ENCODE assay signal across 13 cellular contexts in genomic region chr1:92480200-92480812, GRCh38. TPM values are rescaled to one million over a fixed set of nuclear protein-coding genes. Genes with fewer than 3 reads are reported as not detected.
DNase-seq lines count a peak whose midpoint lies in the region; ATAC-seq and TF ChIP-seq lines count a peak whose summit lies in the region.
"Had no signal": no experiment of that assay in that cellular context is flagged by ENCODE, and none has a peak within 500 bp of the region (broad histone marks: within the 10 kb centered on the region; RNA-seq: fewer than 3 reads in every experiment).

No MANE protein-coding gene starts in this region.

- H3K9ac ChIP-seq in HUES48 (ENCODE audit: low read depth, low read length), result no peak overlapping the region

- H3K4me1 ChIP-seq in CD4-positive, alpha-beta memory T cell (ENCODE audit: insufficient read depth, low read length), result peaks cover 65% of the 10 kb centered on the region
- H3K4me1 ChIP-seq in HUES48 (ENCODE audit: control insufficient read depth, insufficient read depth, low read length) (peaks cover 25% of the 10 kb centered on the region; the same call in 1 of the 2 replicates), prostate gland (replicated peaks) (peaks cover 12% of the 10 kb centered on the region), body of pancreas (peaks cover 46% of the 10 kb centered on the region)

- POLR2A ChIA-PET in CD4-positive, alpha-beta memory T cell (lab: Charles Lee; ENCODE audit: partially characterized antibody), result interaction anchor here (1.1 kb wide), 1 partner anchor 164 kb away, joined by 3 read pairs; no protein-coding TSS in a partner anchor

- TF ChIP-seq POLR2A in prostate gland (IDR thresholded peaks at IDR 0.05) (no peak), body of pancreas (IDR thresholded peaks at IDR 0.05) (no peak)

- peaks cover 0 to 2% (median 0%) of the 10 kb centered on the region in 8 donors for H3K9me3 Mint-ChIP-seq in CD4-positive, alpha-beta memory T cell
- H3K9me3 Mint-ChIP-seq in endothelial cell (ENCODE audit: unreplicated experiment) (no peaks in the 10 kb centered on the region), nephron (no peaks in the 10 kb centered on the region)

- H3K4me3 Mint-ChIP-seq in CD4-positive, alpha-beta memory T cell, result peak overlapping the region in 5 of 8 donors; percentile 22 to 84 (median 62)
- H3K4me3 Mint-ChIP-seq in endothelial cell (ENCODE audit: unreplicated experiment) (peak overlapping the region; percentile 68), nephron (peak overlapping the region; percentile 42 to 71 (median 45))

- peaks cover 30 to 83% (median 53%) of the 10 kb centered on the region in 4 donors for H3K4me1 Mint-ChIP-seq in CD4-positive, alpha-beta memory T cell
- H3K4me1 Mint-ChIP-seq in endothelial cell (ENCODE audit: unreplicated experiment), result peaks cover 39% of the 10 kb centered on the region
- H3K4me1 Mint-ChIP-seq in nephron, result peaks cover 44% of the 10 kb centered on the region

- no peak overlapping the region for H3K27ac ChIP-seq in CD4-positive, alpha-beta memory T cell (ENCODE audit: low read depth, low read length)
- no peak overlapping the region for H3K27ac ChIP-seq in HUES48 (ENCODE audit: low read depth, low read length)
- no peak overlapping the region for H3K27ac ChIP-seq in prostate gland
- no peak overlapping the region for H3K27ac ChIP-seq in body of pancreas
- H3K27ac ChIP-seq: pancreas, tibial nerve, WERI-Rb-1 had no signal

- CTCF ChIA-PET in CD4-positive, alpha-beta memory T cell (lab: Charles Lee; ENCODE audit: partially characterized antibody), result interaction anchor here (1.4 to 2.8 kb wide), 2 partner anchors 170 to 483 kb away, joined by 4 to 10 read pairs; no protein-coding TSS in a partner anchor

- no peaks in the 10 kb centered on the region for H3K36me3 ChIP-seq in CD4-positive, alpha-beta memory T cell (ENCODE audit: insufficient read depth, low read length)
- H3K36me3 ChIP-seq in HUES48 (ENCODE audit: control insufficient read depth, insufficient read depth, low read length) (no peaks in the 10 kb centered on the region), prostate gland (no peaks in the 10 kb centered on the region), body of pancreas (replicated peaks in 1 of 2; ENCODE audit: insufficient read depth in 1 of 2, low read depth in 2 of 2) (no peaks in the 10 kb centered on the region)
- H3K36me3 ChIP-seq: pancreas, tibial nerve, WERI-Rb-1 had no signal

- H3K4me3 ChIP-seq in CD4-positive, alpha-beta memory T cell (ENCODE audit: low read length in 2 of 2), result no peak overlapping the region
- H3K4me3 ChIP-seq in HUES48 (ENCODE audit: low read depth, low read length) (peak overlapping the region; percentile 48; the same call in 1 of the 2 replicates), prostate gland (peak overlapping the region in 1 of 2 donors; percentile 0), body of pancreas (no peak overlapping the region)
- H3K4me3 ChIP-seq: pancreas had no signal

- intact Hi-C loops in CD4-positive, alpha-beta memory T cell (cut with micrococcal nuclease), result loop anchor here (10.0 kb wide), 3 partner anchors 484 to 676 kb away; partner anchors contain the start of gene DIPK1A
- intact Hi-C loops in prostate gland (cut with DNase I) (no loop called here), body of pancreas (cut with DNase I) (no loop called here)

- H3K27me3 ChIP-seq in CD4-positive, alpha-beta memory T cell (ENCODE audit: insufficient read depth, low read length), result no peaks in the 10 kb centered on the region
- H3K27me3 ChIP-seq in HUES48 (ENCODE audit: control insufficient read depth, insufficient read depth, low read length), result peaks cover 100% of the 10 kb centered on the region
- H3K27me3 ChIP-seq in prostate gland (replicated peaks; ENCODE audit: insufficient read depth), result peaks cover 43% of the 10 kb centered on the region
- H3K27me3 ChIP-seq in body of pancreas, result no peaks in the 10 kb centered on the region
- H3K27me3 ChIP-seq: pancreas had no signal

- peaks cover 9 to 64% of the 10 kb centered on the region in 2 donors for H3K36me3 Mint-ChIP-seq in CD4-positive, alpha-beta memory T cell
- H3K36me3 Mint-ChIP-seq in endothelial cell (ENCODE audit: low read depth, unreplicated experiment) (peaks cover 8% of the 10 kb centered on the region), nephron (ENCODE audit: low read depth) (no peaks in the 10 kb centered on the region)

- no peaks in the 10 kb centered on the region for H3K27me3 Mint-ChIP-seq in CD4-positive, alpha-beta memory T cell
- H3K27me3 Mint-ChIP-seq in endothelial cell (ENCODE audit: unreplicated experiment), result peaks cover 44% of the 10 kb centered on the region
- peaks cover 100% of the 10 kb centered on the region for H3K27me3 Mint-ChIP-seq in nephron (ENCODE audit: low read depth)

- ATAC-seq in body of pancreas (no peak), GM18511 (IDR thresholded peaks at IDR 0.05; ENCODE audit: unreplicated experiment) (no peak)
- ATAC-seq: pancreas had no signal

- H3K9me3 ChIP-seq in CD4-positive, alpha-beta memory T cell (ENCODE audit: control insufficient read depth in 1 of 2, low read length in 2 of 2), result no peaks in the 10 kb centered on the region
- H3K9me3 ChIP-seq in HUES48 (ENCODE audit: control insufficient read depth, insufficient read depth, low read length) (no peaks in the 10 kb centered on the region; the same call in 1 of the 2 replicates), prostate gland (no peaks in the 10 kb centered on the region), body of pancreas (no peaks in the 10 kb centered on the region)
- H3K9me3 ChIP-seq: pancreas, tibial nerve had no signal

- DNase-seq in CD4-positive, alpha-beta memory T cell, result no peak
- no peak for DNase-seq in endothelial cell (ENCODE audit: low spot score)
- DNase-seq in prostate gland (ENCODE audit: low spot score), result no peak
- no peak for DNase-seq in body of pancreas
- DNase-seq in stimulated activated CD8-positive, alpha-beta memory T cell treated with anti-CD3 and anti-CD28 coated beads, Interleukin-4, amount 100 ng/mL, for 48 hours, result no peak
- DNase-seq: NCI-H2227 treated with DMSO at 0.1 percent for 48 hours, RPMI8226, WERI-Rb-1 had no signal

- 27% methylated on average over 43 of the region's 59 CpGs for WGBS in prostate gland
- WGBS in body of pancreas, 2 donors, result 72 to 88% methylated on average over 39 to 51 of the region's 59 CpGs

- TF ChIP-seq CTCF in endothelial cell (IDR thresholded peaks at IDR 0.05; ENCODE audit: unreplicated experiment) (no peak), nephron (IDR thresholded peaks at IDR 0.05; ENCODE audit: unreplicated experiment in 3 of 3) (no peak), prostate gland (IDR thresholded peaks at IDR 0.05) (no peak), body of pancreas (IDR thresholded peaks at IDR 0.05) (no peak)

- H3K27ac Mint-ChIP-seq in CD4-positive, alpha-beta memory T cell, result peak overlapping the region in 2 of 7 donors; percentile 35 to 77
- peak overlapping the region; percentile 36 for H3K27ac Mint-ChIP-seq in endothelial cell (ENCODE audit: unreplicated experiment)
- no peak overlapping the region for H3K27ac Mint-ChIP-seq in nephron

RNA-seq across cellular contexts. Expression of gene GFI1, which starts 6.4 kb away (rescaled TPM):
- total RNA-seq in CD4-positive, alpha-beta memory T cell, result 10 to 100 TPM; 30.6 to 33.2 TPM
- 10 to 100 TPM in 1 of 2 donors, 1 to 10 TPM in 1; 7.8 to 12.1 TPM for polyA plus RNA-seq in CD4-positive, alpha-beta memory T cell
- total RNA-seq in endothelial cell (ENCODE audit: unreplicated experiment) (0.26 TPM), prostate gland (1 to 10 TPM in 1 of 2 donors, under 1 TPM in 1; 0.32 to 2.1 TPM), body of pancreas (10 to 100 TPM in 1 of 2 donors, 1 to 10 TPM in 1; 6.7 to 14.5 TPM)
